Comparison of ENCODE assay signal across 36 cellular contexts in the genomic region with DNA sequence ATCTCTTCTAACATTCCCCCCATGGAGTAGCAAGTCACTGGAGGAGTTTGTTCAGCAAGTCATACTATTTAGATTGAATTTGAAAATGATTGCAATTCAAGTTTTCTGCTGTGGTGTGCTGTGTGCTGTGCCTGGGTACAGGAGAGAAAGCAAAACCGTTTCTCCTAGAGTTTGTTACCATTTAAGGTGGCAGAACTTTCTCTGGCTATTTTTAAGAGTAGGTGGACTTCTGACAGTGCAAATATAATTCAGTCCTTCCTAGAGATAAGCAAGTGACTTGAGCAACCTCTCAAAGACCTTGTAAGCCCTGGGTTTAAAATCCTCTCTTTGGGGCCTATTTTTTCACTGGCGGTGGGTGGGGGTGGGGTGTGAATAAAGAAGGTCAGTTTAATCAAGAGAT. TPM values are rescaled to one million over a fixed set of nuclear protein-coding genes. Genes with fewer than 3 reads are reported as not detected.
A peak's percentile ranks its signal among the peaks of the same experiment; 100 is the strongest.
DNase-seq lines count a peak whose midpoint lies in the region; ATAC-seq and TF ChIP-seq lines count a peak whose summit lies in the region.
"Had no signal": no experiment of that assay in that cellular context is flagged by ENCODE, and none has a peak within 500 bp of the region (broad histone marks: within the 10 kb centered on the region; RNA-seq: fewer than 3 reads in every experiment).

No MANE protein-coding gene starts in this region.

- H3F3A ChIP-seq in GM23338 (replicated peaks; ENCODE audit: low read depth): no peaks in the 10 kb centered on the region

- H3K79me2 ChIP-seq in GM23338 (replicated peaks; ENCODE audit: insufficient read depth): no peaks in the 10 kb centered on the region

- H3K27ac ChIP-seq in GM23338 (ENCODE audit: low read depth) (no peak overlapping the region), KOPT-K1 (ENCODE audit: low read depth, low read length, poor library complexity, severe bottlenecking) (peak overlapping the region; percentile 12), coronary artery (peak overlapping the region; percentile 70 to 73), rectal smooth muscle tissue (ENCODE audit: low read depth, low read length) (peak overlapping the region; percentile 87)
- H3K27ac ChIP-seq: pancreas, upper lobe of left lung had no signal

- ATAC-seq in GM23338 (no peak), HG03342 (IDR thresholded peaks at IDR 0.05; ENCODE audit: unreplicated experiment) (no peak)
- ATAC-seq in activated CD8-positive, alpha-beta T cell treated with anti-CD3 and anti-CD28 coated beads for 36 hours: no peak
- ATAC-seq: activated CD8-positive, alpha-beta memory T cell treated with anti-CD3 and anti-CD28 coated beads, Interleukin-2, amount 10 ng/mL, durations not matched to agents 7 days and 5 days; activated naive CD8-positive, alpha-beta T cell treated with anti-CD3 and anti-CD28 coated beads, Interleukin-2, amount 50 U/mL, for 24 hours; activated T-cell treated with anti-CD3 and anti-CD28 coated beads, Interleukin-2, amount 50 U/mL, for 4 hours; GM12878; left colon; pancreas had no signal

- TF ChIP-seq CTCF in GM23338 (conservative IDR thresholded peaks at IDR 0.05; ENCODE audit: low read depth in 2 of 2): no peak
- TF ChIP-seq CTCF in coronary artery (IDR thresholded peaks at IDR 0.05): no peak
- TF ChIP-seq CTCF in activated CD8-positive, alpha-beta T cell treated with anti-CD3 and anti-CD28 coated beads for 36 hours (IDR thresholded peaks at IDR 0.05): no peak

- H3K36me3 Mint-ChIP-seq in GM23338 (ENCODE audit: low read depth): no peaks in the 10 kb centered on the region
- H3K36me3 Mint-ChIP-seq in activated CD4-positive, alpha-beta memory T cell treated with anti-CD3 and anti-CD28 coated beads, Interleukin-2, amount 10 ng/mL, durations not matched to agents 7 days and 5 days (ENCODE audit: low read depth): peaks cover 6% of the 10 kb centered on the region
- H3K36me3 Mint-ChIP-seq in activated CD8-positive, alpha-beta T cell treated with anti-CD3 and anti-CD28 coated beads for 36 hours (ENCODE audit: low read depth): peaks cover 12% of the 10 kb centered on the region

- intact Hi-C loops in activated CD8-positive, alpha-beta T cell treated with anti-CD3 and anti-CD28 coated beads for 36 hours (cut with micrococcal nuclease): no loop called here

- DNase-seq in GM23338 (ENCODE audit: low spot score) (no peak), coronary artery (ENCODE audit: low spot score) (no peak), DMS114 treated with DMSO at 0.1 percent for 48 hours (lab: John Stamatoyannopoulos, UW; ENCODE audit: unreplicated experiment) (no peak)
- DNase-seq in activated CD4-positive, alpha-beta memory T cell treated with anti-CD3 and anti-CD28 coated beads, Interleukin-2, amount 10 ng/mL, durations not matched to agents 7 days and 5 days: no peak
- DNase-seq in activated CD8-positive, alpha-beta T cell treated with anti-CD3 and anti-CD28 coated beads for 36 hours: no peak
- DNase-seq: activated B cell treated with CpG ODN at 0.5 μM for 24 hours; activated CD4-positive, alpha-beta T cell treated with anti-CD3 and anti-CD28 coated beads, Interleukin-2, amount 10 ng/mL, durations not matched to agents 7 days and 5 days; activated CD8-positive, alpha-beta memory T cell treated with anti-CD3 and anti-CD28 coated beads, Interleukin-2, amount 10 ng/mL, durations not matched to agents 7 days and 5 days; activated naive CD4-positive, alpha-beta T cell; activated naive CD8-positive, alpha-beta T cell treated with anti-CD3 and anti-CD28 coated beads, Interleukin-2, amount 50 U/mL, for 24 hours; activated T-cell treated with anti-CD3 and anti-CD28 coated beads, Interleukin-2, amount 50 U/mL, for 4 hours; DMS 273 treated with DMSO at 0.1 percent for 48 hours; EL; HFFc6; immature natural killer cell; KG1; left colon; NCI-H146; NCI-H2107; NCI-H345; NCI-H69; pancreas; stimulated activated CD4-positive, alpha-beta T cell treated with anti-CD3 and anti-CD28 coated beads, Interleukin-12 subunit alpha, Interleukin-12 subunit beta, amount 100 ng/mL, for 4 hours; stimulated activated CD4-positive, alpha-beta T cell treated with anti-CD3 and anti-CD28 coated beads, Interleukin-2, amount 100 ng/mL, for 48 hours; T-helper 1 cell; upper lobe of left lung had no signal

- peak overlapping the region; percentile 47 for H3K27ac Mint-ChIP-seq in GM23338
- H3K27ac Mint-ChIP-seq in activated CD4-positive, alpha-beta memory T cell treated with anti-CD3 and anti-CD28 coated beads, Interleukin-2, amount 10 ng/mL, durations not matched to agents 7 days and 5 days: no peak overlapping the region
- H3K27ac Mint-ChIP-seq in activated CD8-positive, alpha-beta T cell treated with anti-CD3 and anti-CD28 coated beads for 36 hours: no peak overlapping the region
- H3K27ac Mint-ChIP-seq: activated B cell treated with CpG ODN at 0.5 μM for 24 hours; activated CD4-positive, alpha-beta T cell treated with anti-CD3 and anti-CD28 coated beads, Interleukin-2, amount 10 ng/mL, durations not matched to agents 7 days and 5 days; activated CD8-positive, alpha-beta memory T cell treated with anti-CD3 and anti-CD28 coated beads, Interleukin-2, amount 10 ng/mL, durations not matched to agents 7 days and 5 days; activated naive CD8-positive, alpha-beta T cell treated with anti-CD3 and anti-CD28 coated beads, Interleukin-2, amount 50 U/mL, for 24 hours; HFFc6; memory B cell had no signal

- POLR2A ChIA-PET in activated CD4-positive, alpha-beta memory T cell treated with anti-CD3 and anti-CD28 coated beads, Interleukin-2, amount 10 ng/mL, durations not matched to agents 7 days and 5 days (lab: Charles Lee): no interaction called here
- POLR2A ChIA-PET in activated CD8-positive, alpha-beta T cell treated with anti-CD3 and anti-CD28 coated beads for 36 hours (lab: Charles Lee): no interaction called here

- 0 out of 2 replicates have a peak, but pooled peaks cover 5% of the 10 kb centered on the region for H3K9me2 ChIP-seq in GM23338 (ENCODE audit: insufficient read depth)

- H3K36me3 ChIP-seq in GM23338 (ENCODE audit: insufficient read depth) (no peaks in the 10 kb centered on the region), KOPT-K1 (ENCODE audit: insufficient read depth, low read length) (no peaks in the 10 kb centered on the region), rectal smooth muscle tissue (ENCODE audit: control insufficient read depth, insufficient read depth, low read length) (no peaks in the 10 kb centered on the region)
- H3K36me3 ChIP-seq: pancreas, upper lobe of left lung had no signal

- CTCF ChIA-PET in activated CD4-positive, alpha-beta memory T cell treated with anti-CD3 and anti-CD28 coated beads, Interleukin-2, amount 10 ng/mL, durations not matched to agents 7 days and 5 days (lab: Charles Lee): interaction anchor here (1.7 kb wide), 1 partner anchor 11 kb away, joined by 4 read pairs; no protein-coding TSS in a partner anchor
- CTCF ChIA-PET in activated CD8-positive, alpha-beta T cell treated with anti-CD3 and anti-CD28 coated beads for 36 hours (lab: Charles Lee): interaction anchor here (1.0 kb wide), 1 partner anchor 118 kb away, joined by 3 read pairs; no protein-coding TSS in a partner anchor

- H2AFZ ChIP-seq in GM23338: peak overlapping the region; percentile 40; the same call in 1 of the 2 replicates

- H3K9me3 ChIP-seq in KOPT-K1 (ENCODE audit: insufficient read depth, low read length, poor library complexity, severe bottlenecking): no peaks in the 10 kb centered on the region
- H3K9me3 ChIP-seq: pancreas, upper lobe of left lung had no signal

- H3K4me1 ChIP-seq in GM23338 (ENCODE audit: insufficient read depth) (peaks cover 15% of the 10 kb centered on the region), rectal smooth muscle tissue (ENCODE audit: control insufficient read depth, insufficient read depth, low read length) (peaks cover 31% of the 10 kb centered on the region)

- no peak overlapping the region for H3K9ac ChIP-seq in rectal smooth muscle tissue (ENCODE audit: low read length)

- no peaks in the 10 kb centered on the region for H4K20me1 ChIP-seq in GM23338 (replicated peaks; ENCODE audit: insufficient read depth)

- H3K27me3 ChIP-seq in GM23338 (ENCODE audit: insufficient read depth) (no peaks in the 10 kb centered on the region), rectal smooth muscle tissue (ENCODE audit: control insufficient read depth, insufficient read depth, low read length) (no peaks in the 10 kb centered on the region)
- H3K27me3 ChIP-seq: pancreas, upper lobe of left lung had no signal

- H3K4me1 Mint-ChIP-seq in GM23338: peaks cover 28% of the 10 kb centered on the region
- H3K4me1 Mint-ChIP-seq in activated CD4-positive, alpha-beta memory T cell treated with anti-CD3 and anti-CD28 coated beads, Interleukin-2, amount 10 ng/mL, durations not matched to agents 7 days and 5 days: peaks cover 19% of the 10 kb centered on the region
- H3K4me1 Mint-ChIP-seq in activated CD8-positive, alpha-beta T cell treated with anti-CD3 and anti-CD28 coated beads for 36 hours (ENCODE audit: low read depth): peaks cover 24% of the 10 kb centered on the region

- H3K4me2 ChIP-seq in GM23338: peak overlapping the region; percentile 33; the same call in 1 of the 2 replicates

- peaks cover 4% of the 10 kb centered on the region for H3K27me3 Mint-ChIP-seq in GM23338 (ENCODE audit: insufficient read depth, low read depth, poor library complexity)
- H3K27me3 Mint-ChIP-seq in activated CD4-positive, alpha-beta memory T cell treated with anti-CD3 and anti-CD28 coated beads, Interleukin-2, amount 10 ng/mL, durations not matched to agents 7 days and 5 days: no peaks in the 10 kb centered on the region
- H3K27me3 Mint-ChIP-seq in activated CD8-positive, alpha-beta T cell treated with anti-CD3 and anti-CD28 coated beads for 36 hours: no peaks in the 10 kb centered on the region
- H3K27me3 Mint-ChIP-seq: activated B cell treated with CpG ODN at 0.5 μM for 24 hours; activated CD4-positive, alpha-beta T cell treated with anti-CD3 and anti-CD28 coated beads, Interleukin-2, amount 10 ng/mL, durations not matched to agents 7 days and 5 days; activated CD8-positive, alpha-beta memory T cell treated with anti-CD3 and anti-CD28 coated beads, Interleukin-2, amount 10 ng/mL, durations not matched to agents 7 days and 5 days; activated naive CD8-positive, alpha-beta T cell treated with anti-CD3 and anti-CD28 coated beads, Interleukin-2, amount 50 U/mL, for 24 hours; memory B cell had no signal

- H3K4me3 ChIP-seq in GM23338: no peak overlapping the region
- H3K4me3 ChIP-seq in coronary artery: no peak overlapping the region
- H3K4me3 ChIP-seq in rectal smooth muscle tissue (ENCODE audit: low read length): no peak overlapping the region
- H3K4me3 ChIP-seq: GM12878, pancreas, upper lobe of left lung had no signal

- H3K9me3 Mint-ChIP-seq in GM23338: no peaks in the 10 kb centered on the region
- no peaks in the 10 kb centered on the region for H3K9me3 Mint-ChIP-seq in activated CD4-positive, alpha-beta memory T cell treated with anti-CD3 and anti-CD28 coated beads, Interleukin-2, amount 10 ng/mL, durations not matched to agents 7 days and 5 days
- no peaks in the 10 kb centered on the region for H3K9me3 Mint-ChIP-seq in activated CD8-positive, alpha-beta T cell treated with anti-CD3 and anti-CD28 coated beads for 36 hours
- H3K9me3 Mint-ChIP-seq: activated B cell treated with CpG ODN at 0.5 μM for 24 hours; activated naive CD8-positive, alpha-beta T cell treated with anti-CD3 and anti-CD28 coated beads, Interleukin-2, amount 50 U/mL, for 24 hours; activated T-cell treated with anti-CD3 and anti-CD28 coated beads, Interleukin-2, amount 50 U/mL, for 4 hours; HFFc6; immature natural killer cell; memory B cell had no signal

- no peak overlapping the region for H3K4me3 Mint-ChIP-seq in GM23338
- H3K4me3 Mint-ChIP-seq in activated CD4-positive, alpha-beta memory T cell treated with anti-CD3 and anti-CD28 coated beads, Interleukin-2, amount 10 ng/mL, durations not matched to agents 7 days and 5 days: no peak overlapping the region
- H3K4me3 Mint-ChIP-seq in activated CD8-positive, alpha-beta T cell treated with anti-CD3 and anti-CD28 coated beads for 36 hours: no peak overlapping the region
- H3K4me3 Mint-ChIP-seq: activated B cell treated with CpG ODN at 0.5 μM for 24 hours; activated CD4-positive, alpha-beta T cell treated with anti-CD3 and anti-CD28 coated beads, Interleukin-2, amount 10 ng/mL, durations not matched to agents 7 days and 5 days; activated CD8-positive, alpha-beta memory T cell treated with anti-CD3 and anti-CD28 coated beads, Interleukin-2, amount 10 ng/mL, durations not matched to agents 7 days and 5 days; activated naive CD8-positive, alpha-beta T cell treated with anti-CD3 and anti-CD28 coated beads, Interleukin-2, amount 50 U/mL, for 24 hours; activated T-cell treated with anti-CD3 and anti-CD28 coated beads, Interleukin-2, amount 50 U/mL, for 4 hours; HFFc6; immature natural killer cell; memory B cell; neural crest cell had no signal

RNA-seq across cellular contexts. Expression of a gene that starts 42.9 kb away (rescaled TPM):
- not detected in 2 replicates for total RNA-seq in GM23338 (2014; rRNA removed; shearing (Covaris generic))
- polyA plus RNA-seq in GM23338 (2016; fragmentation: Nextera tagmentation; extraction: Ambion mirVana): not detected in 2 replicates
- total RNA-seq in activated CD4-positive, alpha-beta memory T cell treated with anti-CD3 and anti-CD28 coated beads, Interleukin-2, amount 10 ng/mL, durations not matched to agents 7 days and 5 days: 1 to 10 TPM; 4.1 to 4.2 TPM
- total RNA-seq in activated CD8-positive, alpha-beta T cell treated with anti-CD3 and anti-CD28 coated beads for 36 hours: under 1 TPM; 0.63 to 0.95 TPM
- total RNA-seq: H1, HFFc6, neural crest cell, RPMI7951, SK-MEL-5 had no signal
- polyA plus RNA-seq: BJ, H1 had no signal
